Comparison of ENCODE assay signal across 1 cellular context in the genomic region with DNA sequence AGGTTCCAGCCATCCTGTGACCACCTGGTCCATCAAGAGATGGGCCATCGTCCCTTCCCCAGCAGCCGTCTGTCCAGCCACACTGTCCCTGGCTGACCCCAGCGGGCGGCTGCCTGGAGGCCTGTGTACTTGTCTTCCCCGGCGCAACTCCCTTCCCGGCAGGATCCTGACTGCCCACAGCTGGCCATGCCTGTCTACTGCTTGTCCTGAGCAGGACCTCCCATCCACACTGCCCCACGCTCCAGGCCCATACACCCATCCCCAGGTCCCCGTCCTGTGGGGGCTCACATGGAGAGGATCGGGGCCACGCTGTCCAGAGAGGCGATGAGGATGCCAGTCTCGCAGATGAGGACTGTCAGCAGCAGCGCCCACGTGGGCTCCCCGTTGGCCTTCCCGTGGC.
TF ChIP-seq lines count a peak whose summit lies in the region.

No MANE protein-coding gene starts in this region.

TF ChIP-seq in WTC11, 78 proteins besides CTCF, POLR2A, EP300 and RAD21 (continued from another document):
- TF ChIP-seq, protein P1, sequence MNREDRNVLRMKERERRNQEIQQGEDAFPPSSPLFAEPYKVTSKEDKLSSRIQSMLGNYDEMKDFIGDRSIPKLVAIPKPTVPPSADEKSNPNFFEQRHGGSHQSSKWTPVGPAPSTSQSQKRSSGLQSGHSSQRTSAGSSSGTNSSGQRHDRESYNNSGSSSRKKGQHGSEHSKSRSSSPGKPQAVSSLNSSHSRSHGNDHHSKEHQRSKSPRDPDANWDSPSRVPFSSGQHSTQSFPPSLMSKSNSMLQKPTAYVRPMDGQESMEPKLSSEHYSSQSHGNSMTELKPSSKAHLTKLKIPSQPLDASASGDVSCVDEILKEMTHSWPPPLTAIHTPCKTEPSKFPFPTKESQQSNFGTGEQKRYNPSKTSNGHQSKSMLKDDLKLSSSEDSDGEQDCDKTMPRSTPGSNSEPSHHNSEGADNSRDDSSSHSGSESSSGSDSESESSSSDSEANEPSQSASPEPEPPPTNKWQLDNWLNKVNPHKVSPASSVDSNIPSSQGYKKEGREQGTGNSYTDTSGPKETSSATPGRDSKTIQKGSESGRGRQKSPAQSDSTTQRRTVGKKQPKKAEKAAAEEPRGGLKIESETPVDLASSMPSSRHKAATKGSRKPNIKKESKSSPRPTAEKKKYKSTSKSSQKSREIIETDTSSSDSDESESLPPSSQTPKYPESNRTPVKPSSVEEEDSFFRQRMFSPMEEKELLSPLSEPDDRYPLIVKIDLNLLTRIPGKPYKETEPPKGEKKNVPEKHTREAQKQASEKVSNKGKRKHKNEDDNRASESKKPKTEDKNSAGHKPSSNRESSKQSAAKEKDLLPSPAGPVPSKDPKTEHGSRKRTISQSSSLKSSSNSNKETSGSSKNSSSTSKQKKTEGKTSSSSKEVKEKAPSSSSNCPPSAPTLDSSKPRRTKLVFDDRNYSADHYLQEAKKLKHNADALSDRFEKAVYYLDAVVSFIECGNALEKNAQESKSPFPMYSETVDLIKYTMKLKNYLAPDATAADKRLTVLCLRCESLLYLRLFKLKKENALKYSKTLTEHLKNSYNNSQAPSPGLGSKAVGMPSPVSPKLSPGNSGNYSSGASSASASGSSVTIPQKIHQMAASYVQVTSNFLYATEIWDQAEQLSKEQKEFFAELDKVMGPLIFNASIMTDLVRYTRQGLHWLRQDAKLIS (CRISPR knock-in tag; IDR thresholded peaks at IDR 0.05; ENCODE audit: borderline replicate concordance), result no peak
- TF ChIP-seq, protein P2, sequence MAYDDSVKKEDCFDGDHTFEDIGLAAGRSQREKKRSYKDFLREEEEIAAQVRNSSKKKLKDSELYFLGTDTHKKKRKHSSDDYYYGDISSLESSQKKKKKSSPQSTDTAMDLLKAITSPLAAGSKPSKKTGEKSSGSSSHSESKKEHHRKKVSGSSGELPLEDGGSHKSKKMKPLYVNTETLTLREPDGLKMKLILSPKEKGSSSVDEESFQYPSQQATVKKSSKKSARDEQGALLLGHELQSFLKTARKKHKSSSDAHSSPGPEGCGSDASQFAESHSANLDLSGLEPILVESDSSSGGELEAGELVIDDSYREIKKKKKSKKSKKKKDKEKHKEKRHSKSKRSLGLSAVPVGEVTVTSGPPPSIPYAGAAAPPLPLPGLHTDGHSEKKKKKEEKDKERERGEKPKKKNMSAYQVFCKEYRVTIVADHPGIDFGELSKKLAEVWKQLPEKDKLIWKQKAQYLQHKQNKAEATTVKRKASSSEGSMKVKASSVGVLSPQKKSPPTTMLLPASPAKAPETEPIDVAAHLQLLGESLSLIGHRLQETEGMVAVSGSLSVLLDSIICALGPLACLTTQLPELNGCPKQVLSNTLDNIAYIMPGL (CRISPR knock-in tag; IDR thresholded peaks at IDR 0.05), result no peak
- no peak for TF ChIP-seq ZNF423 (CRISPR knock-in tag; IDR thresholded peaks at IDR 0.05)
- TF ChIP-seq PRRX2 (CRISPR knock-in tag; IDR thresholded peaks at IDR 0.05), result no peak
- TF ChIP-seq ATF1 (CRISPR knock-in tag; IDR thresholded peaks at IDR 0.05), result no peak
- no peak for TF ChIP-seq NFATC4 (CRISPR knock-in tag; IDR thresholded peaks at IDR 0.05)
- no peak for TF ChIP-seq GABPB1 (CRISPR knock-in tag; IDR thresholded peaks at IDR 0.05)
- TF ChIP-seq, protein P3, sequence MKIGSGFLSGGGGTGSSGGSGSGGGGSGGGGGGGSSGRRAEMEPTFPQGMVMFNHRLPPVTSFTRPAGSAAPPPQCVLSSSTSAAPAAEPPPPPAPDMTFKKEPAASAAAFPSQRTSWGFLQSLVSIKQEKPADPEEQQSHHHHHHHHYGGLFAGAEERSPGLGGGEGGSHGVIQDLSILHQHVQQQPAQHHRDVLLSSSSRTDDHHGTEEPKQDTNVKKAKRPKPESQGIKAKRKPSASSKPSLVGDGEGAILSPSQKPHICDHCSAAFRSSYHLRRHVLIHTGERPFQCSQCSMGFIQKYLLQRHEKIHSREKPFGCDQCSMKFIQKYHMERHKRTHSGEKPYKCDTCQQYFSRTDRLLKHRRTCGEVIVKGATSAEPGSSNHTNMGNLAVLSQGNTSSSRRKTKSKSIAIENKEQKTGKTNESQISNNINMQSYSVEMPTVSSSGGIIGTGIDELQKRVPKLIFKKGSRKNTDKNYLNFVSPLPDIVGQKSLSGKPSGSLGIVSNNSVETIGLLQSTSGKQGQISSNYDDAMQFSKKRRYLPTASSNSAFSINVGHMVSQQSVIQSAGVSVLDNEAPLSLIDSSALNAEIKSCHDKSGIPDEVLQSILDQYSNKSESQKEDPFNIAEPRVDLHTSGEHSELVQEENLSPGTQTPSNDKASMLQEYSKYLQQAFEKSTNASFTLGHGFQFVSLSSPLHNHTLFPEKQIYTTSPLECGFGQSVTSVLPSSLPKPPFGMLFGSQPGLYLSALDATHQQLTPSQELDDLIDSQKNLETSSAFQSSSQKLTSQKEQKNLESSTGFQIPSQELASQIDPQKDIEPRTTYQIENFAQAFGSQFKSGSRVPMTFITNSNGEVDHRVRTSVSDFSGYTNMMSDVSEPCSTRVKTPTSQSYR (CRISPR knock-in tag; IDR thresholded peaks at IDR 0.05), result no peak
- no peak for TF ChIP-seq RORB (CRISPR knock-in tag; IDR thresholded peaks at IDR 0.05)
- TF ChIP-seq, protein P4, sequence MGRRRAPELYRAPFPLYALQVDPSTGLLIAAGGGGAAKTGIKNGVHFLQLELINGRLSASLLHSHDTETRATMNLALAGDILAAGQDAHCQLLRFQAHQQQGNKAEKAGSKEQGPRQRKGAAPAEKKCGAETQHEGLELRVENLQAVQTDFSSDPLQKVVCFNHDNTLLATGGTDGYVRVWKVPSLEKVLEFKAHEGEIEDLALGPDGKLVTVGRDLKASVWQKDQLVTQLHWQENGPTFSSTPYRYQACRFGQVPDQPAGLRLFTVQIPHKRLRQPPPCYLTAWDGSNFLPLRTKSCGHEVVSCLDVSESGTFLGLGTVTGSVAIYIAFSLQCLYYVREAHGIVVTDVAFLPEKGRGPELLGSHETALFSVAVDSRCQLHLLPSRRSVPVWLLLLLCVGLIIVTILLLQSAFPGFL (CRISPR knock-in tag; IDR thresholded peaks at IDR 0.05; ENCODE audit: borderline replicate concordance), result no peak
- TF ChIP-seq, protein P5, sequence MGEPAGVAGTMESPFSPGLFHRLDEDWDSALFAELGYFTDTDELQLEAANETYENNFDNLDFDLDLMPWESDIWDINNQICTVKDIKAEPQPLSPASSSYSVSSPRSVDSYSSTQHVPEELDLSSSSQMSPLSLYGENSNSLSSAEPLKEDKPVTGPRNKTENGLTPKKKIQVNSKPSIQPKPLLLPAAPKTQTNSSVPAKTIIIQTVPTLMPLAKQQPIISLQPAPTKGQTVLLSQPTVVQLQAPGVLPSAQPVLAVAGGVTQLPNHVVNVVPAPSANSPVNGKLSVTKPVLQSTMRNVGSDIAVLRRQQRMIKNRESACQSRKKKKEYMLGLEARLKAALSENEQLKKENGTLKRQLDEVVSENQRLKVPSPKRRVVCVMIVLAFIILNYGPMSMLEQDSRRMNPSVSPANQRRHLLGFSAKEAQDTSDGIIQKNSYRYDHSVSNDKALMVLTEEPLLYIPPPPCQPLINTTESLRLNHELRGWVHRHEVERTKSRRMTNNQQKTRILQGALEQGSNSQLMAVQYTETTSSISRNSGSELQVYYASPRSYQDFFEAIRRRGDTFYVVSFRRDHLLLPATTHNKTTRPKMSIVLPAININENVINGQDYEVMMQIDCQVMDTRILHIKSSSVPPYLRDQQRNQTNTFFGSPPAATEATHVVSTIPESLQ (CRISPR knock-in tag; IDR thresholded peaks at IDR 0.05), result no peak
TF ChIP-seq in WTC11: peak in this region for 0.
